In genomic region chr3:187813198-187813597, GRCh38 we compare ENCODE assay signal across 31 cellular contexts.
"Had no signal": no experiment of that assay in that cellular context is flagged by ENCODE, and none has a peak within 500 bp of the region (broad histone marks: within the 10 kb centered on the region; RNA-seq: fewer than 3 reads in every experiment).

No MANE protein-coding gene starts in this region.

- H3K9me3 Mint-ChIP-seq: nephron, neural progenitor cell, type B pancreatic cell had no signal

- H3K4me3 Mint-ChIP-seq: naive thymus-derived CD4-positive, alpha-beta T cell; natural killer cell; nephron; neural progenitor cell; stimulated activated memory B cell treated with anti-CD40 and anti-IgM and Interleukin-4, amounts not matched to agents 10 μg/mL and 1 μg/mL and 100 μg/mL, for 72 hours; stimulated activated naive CD8-positive, alpha-beta T cell treated with anti-CD3 and anti-CD28 coated beads, Interleukin-15, amount 100 ng/mL, for 72 hours; type B pancreatic cell had no signal

- H3K27me3 ChIP-seq: neural progenitor cell, right lobe of liver, spleen, suprapubic skin, testis, tibial artery, transverse colon, upper lobe of right lung, uterus had no signal

- DNase-seq: naive thymus-derived CD4-positive, alpha-beta T cell; natural killer cell; nucleus accumbens; posterior cingulate gyrus; psoas muscle; right cardiac atrium; right lobe of liver; spleen; stimulated activated CD4-positive, alpha-beta T cell treated with anti-CD3 and anti-CD28 coated beads, Interleukin-12 subunit alpha, Interleukin-12 subunit beta, amount 100 ng/mL, for 4 hours; stimulated activated CD4-positive, alpha-beta T cell treated with anti-CD3 and anti-CD28 coated beads, Interleukin-1b, Interleukin-23, amount 100 ng/mL, for 48 hours; stimulated activated CD4-positive, alpha-beta T cell treated with anti-CD3 and anti-CD28 coated beads, Interleukin-4, amount 100 ng/mL, for 1 hour; stimulated activated CD4-positive, alpha-beta T cell treated with anti-CD3 and anti-CD28 coated beads, Interleukin-4, amount 100 ng/mL, for 4 hours; stimulated activated CD8-positive, alpha-beta memory T cell treated with anti-CD3 and anti-CD28 coated beads, Interleukin-4, amount 100 ng/mL, for 48 hours; stimulated activated naive CD4-positive, alpha-beta T cell; stimulated activated naive CD8-positive, alpha-beta T cell treated with anti-CD3 and anti-CD28 coated beads, Interleukin-15, amount 100 ng/mL, for 72 hours; stimulated activated naive CD8-positive, alpha-beta T cell treated with anti-CD3 and anti-CD28 coated beads, Interleukin-15, Interleukin-2, amounts not matched to agents 100 U/mL and 50 U/mL, for 24 hours; substantia nigra; testis; tibial artery; transverse colon; upper lobe of right lung; uterus had no signal

- ATAC-seq: naive thymus-derived CD4-positive, alpha-beta T cell; natural killer cell; psoas muscle; right cardiac atrium; stimulated activated memory B cell treated with anti-CD40 and anti-IgM and Interleukin-4, amounts not matched to agents 10 μg/mL and 1 μg/mL and 100 μg/mL, for 72 hours; stimulated activated naive CD8-positive, alpha-beta T cell treated with anti-CD3 and anti-CD28 coated beads, Interleukin-15, amount 100 ng/mL, for 72 hours; stimulated activated naive CD8-positive, alpha-beta T cell treated with anti-CD3 and anti-CD28 coated beads, Interleukin-15, Interleukin-2, amounts not matched to agents 100 U/mL and 50 U/mL, for 24 hours; upper lobe of right lung had no signal

- H3K27ac ChIP-seq: neural progenitor cell, parathyroid adenoma, psoas muscle, right lobe of liver, skin epidermis, suprapubic skin, testis, tibial artery, transverse colon, upper lobe of right lung, uterus had no signal

- H3K36me3 Mint-ChIP-seq: neural progenitor cell; stimulated activated memory B cell treated with anti-CD40 and anti-IgM and Interleukin-4, amounts not matched to agents 10 μg/mL and 1 μg/mL and 100 μg/mL, for 72 hours; type B pancreatic cell had no signal

- H3K36me3 ChIP-seq: neural progenitor cell, right lobe of liver, spleen, suprapubic skin, tibial artery, transverse colon, upper lobe of right lung, uterus had no signal

- H3K9me3 ChIP-seq: psoas muscle, right lobe of liver, spleen, suprapubic skin, testis, tibial artery, upper lobe of right lung, uterus had no signal

- H3K27me3 Mint-ChIP-seq: progenitor cell of endocrine pancreas; stimulated activated memory B cell treated with anti-CD40 and anti-IgM and Interleukin-4, amounts not matched to agents 10 μg/mL and 1 μg/mL and 100 μg/mL, for 72 hours; type B pancreatic cell had no signal

- H3K4me3 ChIP-seq: neural progenitor cell, psoas muscle, right lobe of liver, skin epidermis, smooth muscle cell, spleen, suprapubic skin, testis, tibial artery, transverse colon, upper lobe of right lung, uterus had no signal

- H3K9ac ChIP-seq: neural progenitor cell, parathyroid adenoma had no signal

- H3K4me1 ChIP-seq: psoas muscle, upper lobe of right lung, uterus had no signal

- H3K27ac Mint-ChIP-seq: naive thymus-derived CD4-positive, alpha-beta T cell; natural killer cell; nephron; neural progenitor cell; progenitor cell of endocrine pancreas; stimulated activated memory B cell treated with anti-CD40 and anti-IgM and Interleukin-4, amounts not matched to agents 10 μg/mL and 1 μg/mL and 100 μg/mL, for 72 hours; stimulated activated naive CD8-positive, alpha-beta T cell treated with anti-CD3 and anti-CD28 coated beads, Interleukin-15, amount 100 ng/mL, for 72 hours; type B pancreatic cell had no signal
